28 cellular contexts compared by ENCODE assay signal in genomic region chr5:156147251-156147947, GRCh38.
DNase-seq lines count a peak whose midpoint lies in the region; ATAC-seq and TF ChIP-seq lines count a peak whose summit lies in the region.
"Had no signal": no experiment of that assay in that cellular context is flagged by ENCODE, and none has a peak within 500 bp of the region (broad histone marks: within the 10 kb centered on the region; RNA-seq: fewer than 3 reads in every experiment).

No MANE protein-coding gene starts in this region.

- H3K79me2 ChIP-seq in ACC112 (ENCODE audit: control insufficient read depth, insufficient read depth, low read length, unreplicated experiment) (no peaks in the 10 kb centered on the region), hepatocyte (no peaks in the 10 kb centered on the region)

- H3K4me2 ChIP-seq in hepatocyte: no peak overlapping the region

- TF ChIP-seq CTCF in hepatocyte (IDR thresholded peaks at IDR 0.05; ENCODE audit: poor library complexity) (no peak), prostate gland (IDR thresholded peaks at IDR 0.05) (no peak)

- H3K4me1 ChIP-seq in ACC112 (ENCODE audit: control insufficient read depth, insufficient read depth, low read length, unreplicated experiment) (peaks cover 20% of the 10 kb centered on the region), adipocyte (ENCODE audit: control insufficient read depth, insufficient read depth, low read length) (peaks cover 12% of the 10 kb centered on the region), hepatocyte (ENCODE audit: insufficient read depth) (no peaks in the 10 kb centered on the region), prostate gland (replicated peaks) (no peaks in the 10 kb centered on the region)
- H3K4me1 ChIP-seq: esophagus squamous epithelium, Peyer's patch, right lobe of liver, upper lobe of right lung had no signal

- H4K20me1 ChIP-seq in hepatocyte (ENCODE audit: insufficient read depth, poor library complexity, severe bottlenecking): no peaks in the 10 kb centered on the region

- no peaks in the 10 kb centered on the region for H3K9me2 ChIP-seq in hepatocyte (replicated peaks; ENCODE audit: insufficient read depth)

- H3K27me3 Mint-ChIP-seq in activated T-cell treated with anti-CD3 and anti-CD28 coated beads, Interleukin-2, amount 50 U/mL, for 4 hours (ENCODE audit: low read depth): no peaks in the 10 kb centered on the region
- H3K27me3 Mint-ChIP-seq: activated naive CD8-positive, alpha-beta T cell treated with anti-CD3 and anti-CD28 coated beads, Interleukin-2, amount 50 U/mL, for 24 hours had no signal

- 63% methylated on average over 2 of the region's 2 CpGs for WGBS in hepatocyte (ENCODE audit: low lambda C conversion rate, missing lambda C conversion rate)
- WGBS in prostate gland: 24% methylated on average over 2 of the region's 2 CpGs

- no peak for ATAC-seq in activated T-cell treated with anti-CD3 and anti-CD28 coated beads, Interleukin-2, amount 50 U/mL, for 4 hours
- no peak for ATAC-seq in Right ventricle myocardium superior (ENCODE audit: poor library complexity)
- ATAC-seq: activated naive CD8-positive, alpha-beta T cell treated with anti-CD3 and anti-CD28 coated beads, Interleukin-2, amount 50 U/mL, for 24 hours; CD8-positive, alpha-beta T cell; heart left ventricle; left lung; upper lobe of right lung had no signal

- no peaks in the 10 kb centered on the region for H3K36me3 Mint-ChIP-seq in activated T-cell treated with anti-CD3 and anti-CD28 coated beads, Interleukin-2, amount 50 U/mL, for 4 hours (ENCODE audit: insufficient read depth)
- H3K36me3 Mint-ChIP-seq: CD8-positive, alpha-beta T cell had no signal

- no peak for TF ChIP-seq POLR2A in prostate gland (IDR thresholded peaks at IDR 0.05)

- DNase-seq in GM04503 (ENCODE audit: low read depth) (peak; percentile 80), adipocyte (ENCODE audit: low read depth) (peak; percentile 80), hepatocyte (ENCODE audit: low spot score) (peak; percentile 11), Right ventricle myocardium superior (no peak), prostate gland (ENCODE audit: low spot score) (no peak)
- no peak for DNase-seq in activated T-cell treated with anti-CD3 and anti-CD28 coated beads, Interleukin-2, amount 50 U/mL, for 4 hours
- DNase-seq in activated CD4-positive, CD25-positive, alpha-beta regulatory T cell (lab: John Stamatoyannopoulos, UW): no peak
- DNase-seq: activated CD4-positive, alpha-beta T cell treated with anti-CD3 and anti-CD28 coated beads, Interleukin-2, amount 50 U/mL, for 48 hours; activated effector memory CD4-positive, alpha-beta T cell treated with anti-CD3 and anti-CD28 coated beads, Interleukin-2, amount 50 U/mL, for 16 hours; activated naive CD8-positive, alpha-beta T cell treated with anti-CD3 and anti-CD28 coated beads, Interleukin-2, amount 50 U/mL, for 24 hours; CD8-positive, alpha-beta T cell; DMS53; endodermal cell; esophagus squamous epithelium; heart left ventricle; left lung; midbrain; NCI-H1092 treated with DMSO at 0.1 percent for 48 hours; NCI-H2107; NCI-H510A treated with DMSO at 0.1 percent for 48 hours; nephron progenitor cell; Peyer's patch; right lobe of liver; T-helper 2 cell; upper lobe of right lung had no signal

- H3K4me1 Mint-ChIP-seq in activated T-cell treated with anti-CD3 and anti-CD28 coated beads, Interleukin-2, amount 50 U/mL, for 4 hours (ENCODE audit: low read depth): no peaks in the 10 kb centered on the region
- H3K4me1 Mint-ChIP-seq: activated naive CD8-positive, alpha-beta T cell treated with anti-CD3 and anti-CD28 coated beads, Interleukin-2, amount 50 U/mL, for 24 hours; nephron progenitor cell had no signal

- peaks cover 9% of the 10 kb centered on the region for H3K9me3 Mint-ChIP-seq in activated T-cell treated with anti-CD3 and anti-CD28 coated beads, Interleukin-2, amount 50 U/mL, for 4 hours

- H3K36me3 ChIP-seq in ACC112 (ENCODE audit: insufficient read depth, low read length) (no peaks in the 10 kb centered on the region), adipocyte (ENCODE audit: control insufficient read depth, insufficient read depth, low read length, severe bottlenecking) (no peaks in the 10 kb centered on the region), hepatocyte (replicated peaks; ENCODE audit: insufficient read depth, low read depth) (no peaks in the 10 kb centered on the region), prostate gland (no peaks in the 10 kb centered on the region)
- H3K36me3 ChIP-seq: esophagus squamous epithelium, heart left ventricle, left lung, Peyer's patch, right lobe of liver, upper lobe of right lung had no signal

- H3K27ac ChIP-seq in ACC112 (ENCODE audit: low read depth, low read length) (peak overlapping the region; percentile 9), hepatocyte (peak overlapping the region; percentile 28), prostate gland (no peak overlapping the region)
- H3K27ac ChIP-seq: coronary artery, esophagus squamous epithelium, heart left ventricle, left lung, parathyroid adenoma, Peyer's patch, right lobe of liver, upper lobe of right lung had no signal

- H3K4me3 ChIP-seq in ACC112 (ENCODE audit: low read depth, low read length): peak overlapping the region; percentile 5; the same call in 1 of the 2 replicates
- H3K4me3 ChIP-seq in adipocyte (ENCODE audit: low read length): no peak overlapping the region
- H3K4me3 ChIP-seq in hepatocyte: no peak overlapping the region
- H3K4me3 ChIP-seq in prostate gland: no peak overlapping the region
- H3K4me3 ChIP-seq: coronary artery, esophagus squamous epithelium, heart left ventricle, left lung, Peyer's patch, right lobe of liver, upper lobe of right lung had no signal

- H3K9me3 ChIP-seq in adipocyte (ENCODE audit: control insufficient read depth, low read length) (peaks cover 11% of the 10 kb centered on the region), hepatocyte (ENCODE audit: low read depth) (no peaks in the 10 kb centered on the region), prostate gland (no peaks in the 10 kb centered on the region)
- H3K9me3 ChIP-seq: Peyer's patch, right lobe of liver, upper lobe of right lung had no signal

- intact Hi-C loops in Right ventricle myocardium superior (cut with DNase I): no loop called here
- intact Hi-C loops in prostate gland (cut with DNase I): no loop called here

- H2AFZ ChIP-seq in ACC112 (ENCODE audit: low read length, unreplicated experiment) (no peak overlapping the region), hepatocyte (no peak overlapping the region)
- H2AFZ ChIP-seq: parathyroid adenoma had no signal

- H3K4me3 Mint-ChIP-seq in activated T-cell treated with anti-CD3 and anti-CD28 coated beads, Interleukin-2, amount 50 U/mL, for 4 hours: no peak overlapping the region
- H3K4me3 Mint-ChIP-seq: activated naive CD8-positive, alpha-beta T cell treated with anti-CD3 and anti-CD28 coated beads, Interleukin-2, amount 50 U/mL, for 24 hours; CD8-positive, alpha-beta T cell; endodermal cell; nephron progenitor cell had no signal

- H3K27me3 ChIP-seq in ACC112 (ENCODE audit: insufficient read depth, low read length) (no peaks in the 10 kb centered on the region), adipocyte (replicated peaks; ENCODE audit: control insufficient read depth, insufficient read depth, low read length) (no peaks in the 10 kb centered on the region), hepatocyte (no peaks in the 10 kb centered on the region), prostate gland (replicated peaks; ENCODE audit: insufficient read depth) (no peaks in the 10 kb centered on the region)
- H3K27me3 ChIP-seq: esophagus squamous epithelium, heart left ventricle, left lung, Peyer's patch, right lobe of liver, upper lobe of right lung had no signal

- no peak overlapping the region for H3K9ac ChIP-seq in adipocyte (ENCODE audit: low read length)
- H3K9ac ChIP-seq: parathyroid adenoma had no signal

Comparison
In these comparisons a context has a peak if more than half of its experiments do, and no peak if none do; other contexts are left out.
1. H3K27ac ChIP-seq: peak in ACC112 (single experiment) and hepatocyte (single experiment); none in prostate gland (0 of 2).
2. DNase-seq: peak in GM04503 (single experiment), adipocyte (single experiment) and hepatocyte (single experiment); none in activated T-cell treated with anti-CD3 and anti-CD28 coated beads, Interleukin-2, amount 50 U/mL, for 4 hours (single experiment), activated CD4-positive, CD25-positive, alpha-beta regulatory T cell (0 of 4), Right ventricle myocardium superior (single experiment) and prostate gland (single experiment).